ENCODE assay signal across 27 cellular contexts in genomic region chr6:84486526-84486925, GRCh38.
"Had no signal": no experiment of that assay in that cellular context is flagged by ENCODE, and none has a peak within 500 bp of the region (broad histone marks: within the 10 kb centered on the region; RNA-seq: fewer than 3 reads in every experiment).

No MANE protein-coding gene starts in this region.

- DNase-seq: colonic mucosa; cortex of kidney; dermis blood vessel endothelial cell; dorsolateral prefrontal cortex; effector CD4-positive, alpha-beta T cell; effector CD8-positive, alpha-beta T cell; effector memory CD4-positive, alpha-beta T cell; effector memory CD8-positive, alpha-beta T cell; endodermal cell; erythroblast; esophagus squamous epithelium; foreskin fibroblast; foreskin keratinocyte; foreskin melanocyte; gastrocnemius medialis; glutamatergic neuron; head of caudate nucleus; heart left ventricle; heart right ventricle had no signal

- H3K36me3 ChIP-seq: colonic mucosa, esophagus muscularis mucosa, esophagus squamous epithelium, gastrocnemius medialis, gastroesophageal sphincter, heart left ventricle, heart right ventricle had no signal

- H3K4me3 ChIP-seq: colonic mucosa, coronary artery, dorsolateral prefrontal cortex, esophagus muscularis mucosa, esophagus squamous epithelium, gastrocnemius medialis, gastroesophageal sphincter, heart left ventricle, heart right ventricle had no signal

- ATAC-seq: effector memory CD8-positive, alpha-beta T cell; esophagus mucosa; foreskin keratinocyte; gastrocnemius medialis; gastroesophageal sphincter; heart left ventricle; heart right ventricle had no signal

- H3K4me1 ChIP-seq: colonic mucosa, esophagus muscularis mucosa, esophagus squamous epithelium, foreskin keratinocyte, gastrocnemius medialis, gastroesophageal sphincter, heart left ventricle, heart right ventricle had no signal

- H3K27ac ChIP-seq: colonic mucosa, coronary artery, dorsolateral prefrontal cortex, epithelial cell of prostate, esophagus muscularis mucosa, esophagus squamous epithelium, foreskin keratinocyte, gastrocnemius medialis, gastroesophageal sphincter, heart left ventricle, heart right ventricle had no signal

- FAIRE-seq: colon, endometrium, frontal cortex had no signal

- H3K27me3 ChIP-seq: colonic mucosa, dorsolateral prefrontal cortex, esophagus muscularis mucosa, esophagus squamous epithelium, foreskin keratinocyte, gastrocnemius medialis, gastroesophageal sphincter, heart left ventricle, heart right ventricle had no signal

- H3K9me3 ChIP-seq: colonic mucosa, esophagus muscularis mucosa, esophagus squamous epithelium, gastrocnemius medialis, gastroesophageal sphincter had no signal
